ENCODE assay signal across 14 cellular contexts in genomic region chr2:227464851-227465250, GRCh38. TPM values are rescaled to one million over a fixed set of nuclear protein-coding genes. Genes with fewer than 3 reads are reported as not detected.
DNase-seq lines count a peak whose midpoint lies in the region; ATAC-seq, FAIRE-seq and TF ChIP-seq lines count a peak whose summit lies in the region.
"Had no signal": no experiment of that assay in that cellular context is flagged by ENCODE, and none has a peak within 500 bp of the region (broad histone marks: within the 10 kb centered on the region; RNA-seq: fewer than 3 reads in every experiment).

No MANE protein-coding gene starts in this region.

- intact Hi-C loops in natural killer cell (cut with micrococcal nuclease): no loop called here

- no peaks in the 10 kb centered on the region for H3K9me3 Mint-ChIP-seq in natural killer cell treated with Interleukin-12 subunit alpha and Interleukin-12 subunit beta and Interleukin-15 and Interleukin-18, amount 100 ng/mL, for 72 hours
- no peaks in the 10 kb centered on the region for H3K9me3 Mint-ChIP-seq in natural killer cell
- H3K9me3 Mint-ChIP-seq in WTC11: no peaks in the 10 kb centered on the region
- H3K9me3 Mint-ChIP-seq in activated naive CD8-positive, alpha-beta T cell treated with anti-CD3 and anti-CD28 coated beads, Interleukin-2, amount 10 ng/mL, durations not matched to agents 7 days and 5 days: no peaks in the 10 kb centered on the region
- no peaks in the 10 kb centered on the region for H3K9me3 Mint-ChIP-seq in stimulated activated naive CD8-positive, alpha-beta T cell treated with anti-CD3 and anti-CD28 coated beads, Interleukin-15, amount 100 ng/mL, for 72 hours

- no peak for FAIRE-seq in D721Med (lab: Jason Lieb, UNC)

- H3K36me3 Mint-ChIP-seq in natural killer cell treated with Interleukin-12 subunit alpha and Interleukin-12 subunit beta and Interleukin-15 and Interleukin-18, amount 100 ng/mL, for 72 hours: no peaks in the 10 kb centered on the region
- H3K36me3 Mint-ChIP-seq in natural killer cell (no peaks in the 10 kb centered on the region), WTC11 (no peaks in the 10 kb centered on the region)
- H3K36me3 Mint-ChIP-seq in activated naive CD8-positive, alpha-beta T cell treated with anti-CD3 and anti-CD28 coated beads, Interleukin-2, amount 10 ng/mL, durations not matched to agents 7 days and 5 days: no peaks in the 10 kb centered on the region

- CTCF ChIA-PET in WTC11 (lab: Charles Lee): interaction anchor here (0.6 to 1.6 kb wide), 4 partner anchors 10 to 193 kb away, joined by 3 to 6 read pairs (median 4); no protein-coding TSS in a partner anchor

- H3K27me3 Mint-ChIP-seq in natural killer cell treated with Interleukin-12 subunit alpha and Interleukin-12 subunit beta and Interleukin-15 and Interleukin-18, amount 100 ng/mL, for 72 hours: peaks cover 8 to 17% of the 10 kb centered on the region in 2 donors
- H3K27me3 Mint-ChIP-seq in natural killer cell (ENCODE audit: low read depth in 2 of 2) (peaks cover 11 to 14% of the 10 kb centered on the region in 2 donors), WTC11 (ENCODE audit: low read depth) (no peaks in the 10 kb centered on the region)
- no peaks in the 10 kb centered on the region for H3K27me3 Mint-ChIP-seq in activated naive CD8-positive, alpha-beta T cell treated with anti-CD3 and anti-CD28 coated beads, Interleukin-2, amount 10 ng/mL, durations not matched to agents 7 days and 5 days
- H3K27me3 Mint-ChIP-seq in stimulated activated naive CD8-positive, alpha-beta T cell treated with anti-CD3 and anti-CD28 coated beads, Interleukin-15, amount 100 ng/mL, for 72 hours: no peaks in the 10 kb centered on the region

- POLR2A ChIA-PET in WTC11 (lab: Charles Lee): no interaction called here
- POLR2A ChIA-PET in activated naive CD8-positive, alpha-beta T cell treated with anti-CD3 and anti-CD28 coated beads, Interleukin-2, amount 10 ng/mL, durations not matched to agents 7 days and 5 days (lab: Charles Lee): interaction anchor here (0.6 to 1.6 kb wide), 3 partner anchors 9 to 319 kb away, joined by 3 to 11 read pairs (median 5); no protein-coding TSS in a partner anchor

- TF ChIP-seq CTCF in natural killer cell (IDR thresholded peaks at IDR 0.05) (no peak), WTC11 (IDR thresholded peaks at IDR 0.05) (no peak), D721Med (IDR thresholded peaks at IDR 0.05; ENCODE audit: insufficient read depth, missing control alignments) (no peak)

- ATAC-seq in natural killer cell treated with Interleukin-12 subunit alpha and Interleukin-12 subunit beta and Interleukin-15 and Interleukin-18, amount 100 ng/mL, for 72 hours: no peak
- ATAC-seq in natural killer cell: no peak
- ATAC-seq in WTC11: peak; percentile 33
- ATAC-seq in activated naive CD8-positive, alpha-beta T cell treated with anti-CD3 and anti-CD28 coated beads, Interleukin-2, amount 10 ng/mL, durations not matched to agents 7 days and 5 days (ENCODE audit: low read depth): no peak
- ATAC-seq in stimulated activated naive CD8-positive, alpha-beta T cell treated with anti-CD3 and anti-CD28 coated beads, Interleukin-15, amount 100 ng/mL, for 72 hours: no peak
- ATAC-seq: left colon had no signal

- no peak for DNase-seq in natural killer cell treated with Interleukin-12 subunit alpha and Interleukin-12 subunit beta and Interleukin-15 and Interleukin-18, amount 100 ng/mL, for 72 hours (ENCODE audit: low spot score)
- DNase-seq in natural killer cell: no peak
- DNase-seq in WTC11 (ENCODE audit: low spot score): no peak
- no peak for DNase-seq in activated naive CD8-positive, alpha-beta T cell treated with anti-CD3 and anti-CD28 coated beads, Interleukin-2, amount 10 ng/mL, durations not matched to agents 7 days and 5 days
- no peak for DNase-seq in stimulated activated naive CD8-positive, alpha-beta T cell treated with anti-CD3 and anti-CD28 coated beads, Interleukin-15, amount 100 ng/mL, for 72 hours
- no peak for DNase-seq in GM19238 (ENCODE audit: insufficient read length, low spot score)
- no peak for DNase-seq in D721Med (ENCODE audit: insufficient read length, low spot score)
- DNase-seq in kidney glomerular epithelial cell (lab: John Stamatoyannopoulos, UW): no peak
- DNase-seq: effector memory CD4-positive, alpha-beta T cell; hippocampal formation; KBM-7; left colon; NCI-H1105; NCI-H2171 had no signal

- H3K4me1 Mint-ChIP-seq in natural killer cell treated with Interleukin-12 subunit alpha and Interleukin-12 subunit beta and Interleukin-15 and Interleukin-18, amount 100 ng/mL, for 72 hours (ENCODE audit: low read depth in 2 of 2): peaks cover 16 to 35% of the 10 kb centered on the region in 2 donors
- peaks cover 10 to 11% of the 10 kb centered on the region in 2 donors for H3K4me1 Mint-ChIP-seq in natural killer cell
- peaks cover 15% of the 10 kb centered on the region for H3K4me1 Mint-ChIP-seq in WTC11
- peaks cover 59% of the 10 kb centered on the region for H3K4me1 Mint-ChIP-seq in activated naive CD8-positive, alpha-beta T cell treated with anti-CD3 and anti-CD28 coated beads, Interleukin-2, amount 10 ng/mL, durations not matched to agents 7 days and 5 days
- peaks cover 85% of the 10 kb centered on the region for H3K4me1 Mint-ChIP-seq in stimulated activated naive CD8-positive, alpha-beta T cell treated with anti-CD3 and anti-CD28 coated beads, Interleukin-15, amount 100 ng/mL, for 72 hours

- H3K4me3 Mint-ChIP-seq in natural killer cell treated with Interleukin-12 subunit alpha and Interleukin-12 subunit beta and Interleukin-15 and Interleukin-18, amount 100 ng/mL, for 72 hours: peak overlapping the region; percentile 64
- H3K4me3 Mint-ChIP-seq in natural killer cell (no peak overlapping the region), WTC11 (no peak overlapping the region)
- peak overlapping the region; percentile 77 for H3K4me3 Mint-ChIP-seq in activated naive CD8-positive, alpha-beta T cell treated with anti-CD3 and anti-CD28 coated beads, Interleukin-2, amount 10 ng/mL, durations not matched to agents 7 days and 5 days
- peak overlapping the region; percentile 75 to 79 for H3K4me3 Mint-ChIP-seq in stimulated activated naive CD8-positive, alpha-beta T cell treated with anti-CD3 and anti-CD28 coated beads, Interleukin-15, amount 100 ng/mL, for 72 hours

- peak overlapping the region in 1 of 2 donors; percentile 70 for H3K27ac Mint-ChIP-seq in natural killer cell treated with Interleukin-12 subunit alpha and Interleukin-12 subunit beta and Interleukin-15 and Interleukin-18, amount 100 ng/mL, for 72 hours
- H3K27ac Mint-ChIP-seq in natural killer cell: no peak overlapping the region
- peak overlapping the region; percentile 81 for H3K27ac Mint-ChIP-seq in WTC11
- peak overlapping the region; percentile 93 for H3K27ac Mint-ChIP-seq in activated naive CD8-positive, alpha-beta T cell treated with anti-CD3 and anti-CD28 coated beads, Interleukin-2, amount 10 ng/mL, durations not matched to agents 7 days and 5 days
- peak overlapping the region; percentile 98 to 99 for H3K27ac Mint-ChIP-seq in stimulated activated naive CD8-positive, alpha-beta T cell treated with anti-CD3 and anti-CD28 coated beads, Interleukin-15, amount 100 ng/mL, for 72 hours

TF ChIP-seq in WTC11, 78 proteins besides CTCF, POLR2A, EP300 and RAD21:
- 0 out of 2 replicates have a peak, but pooled peaks have one; percentile 3 for TF ChIP-seq GTF2I (CRISPR knock-in tag; conservative IDR thresholded peaks at IDR 0.05)
- TF ChIP-seq NR1H2 (CRISPR knock-in tag; IDR thresholded peaks at IDR 0.05): no peak
- TF ChIP-seq ZNF121 (CRISPR knock-in tag; IDR thresholded peaks at IDR 0.05): peak; percentile 66; the same call in 1 of the 2 replicates

RNA-seq across cellular contexts. Expression of gene AGFG1, which starts 7.1 kb away (rescaled TPM):
- total RNA-seq in natural killer cell treated with Interleukin-12 subunit alpha and Interleukin-12 subunit beta and Interleukin-15 and Interleukin-18, amount 100 ng/mL, for 72 hours: 10 to 100 TPM; 65.9 to 78.8 TPM
- total RNA-seq in natural killer cell: 10 to 100 TPM; 65.0 to 71.6 (median 67.3) TPM
- 77.5 to 82.1 TPM (median 81.3 TPM) in 3 replicates for total RNA-seq in WTC11 (2021)
- 10 to 100 TPM; 57.9 to 59.2 TPM for total RNA-seq in activated naive CD8-positive, alpha-beta T cell treated with anti-CD3 and anti-CD28 coated beads, Interleukin-2, amount 10 ng/mL, durations not matched to agents 7 days and 5 days

Comparison
In these comparisons a context has a peak if more than half of its experiments do, and no peak if none do; other contexts are left out.
1. H3K4me3 Mint-ChIP-seq: peak in natural killer cell treated with Interleukin-12 subunit alpha and Interleukin-12 subunit beta and Interleukin-15 and Interleukin-18, amount 100 ng/mL, for 72 hours (single experiment), activated naive CD8-positive, alpha-beta T cell treated with anti-CD3 and anti-CD28 coated beads, Interleukin-2, amount 10 ng/mL, durations not matched to agents 7 days and 5 days (single experiment) and stimulated activated naive CD8-positive, alpha-beta T cell treated with anti-CD3 and anti-CD28 coated beads, Interleukin-15, amount 100 ng/mL, for 72 hours (2 of 2); none in natural killer cell (single experiment) and WTC11 (single experiment).
2. H3K27ac Mint-ChIP-seq: peak in WTC11 (single experiment), activated naive CD8-positive, alpha-beta T cell treated with anti-CD3 and anti-CD28 coated beads, Interleukin-2, amount 10 ng/mL, durations not matched to agents 7 days and 5 days (single experiment) and stimulated activated naive CD8-positive, alpha-beta T cell treated with anti-CD3 and anti-CD28 coated beads, Interleukin-15, amount 100 ng/mL, for 72 hours (2 of 2); none in natural killer cell (0 of 2).